Comparison of ENCODE assay signal across 13 cellular contexts in the genomic region with DNA sequence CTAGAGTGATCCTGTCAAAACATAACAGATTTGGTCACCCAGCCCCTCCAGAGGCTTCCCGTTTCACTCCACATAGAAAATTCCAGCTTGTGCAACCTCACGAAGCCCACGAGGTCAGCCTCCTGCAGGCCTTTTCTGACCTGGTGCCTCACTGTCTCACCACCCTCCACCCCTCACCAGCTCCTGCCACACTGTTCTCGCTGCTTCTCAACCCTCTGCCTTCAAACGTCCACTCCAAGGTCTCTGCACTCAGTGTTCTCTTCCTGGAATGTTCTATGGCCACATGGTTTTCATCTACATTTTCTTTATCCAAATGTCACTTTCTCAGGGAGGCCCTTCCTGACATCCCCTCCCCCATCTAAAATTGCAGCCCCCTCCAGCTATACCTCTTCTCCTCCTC.
DNase-seq lines count a peak whose midpoint lies in the region; ATAC-seq and TF ChIP-seq lines count a peak whose summit lies in the region.
"Had no signal": no experiment of that assay in that cellular context is flagged by ENCODE, and none has a peak within 500 bp of the region (broad histone marks: within the 10 kb centered on the region; RNA-seq: fewer than 3 reads in every experiment).

No MANE protein-coding gene starts in this region.

- peak overlapping the region; percentile 28; the same call in 1 of the 2 replicates for H3K27ac ChIP-seq in BLaER1
- no peak overlapping the region for H3K27ac ChIP-seq in CD4-positive, alpha-beta T cell (ENCODE audit: low read depth, low read length)
- H3K27ac ChIP-seq: cardiac muscle cell, foreskin keratinocyte, suprapubic skin had no signal

- no peaks in the 10 kb centered on the region for H3K27me3 Mint-ChIP-seq in CD4-positive, alpha-beta T cell
- no peaks in the 10 kb centered on the region for H3K27me3 Mint-ChIP-seq in activated naive CD8-positive, alpha-beta T cell
- no peaks in the 10 kb centered on the region for H3K27me3 Mint-ChIP-seq in natural killer cell (ENCODE audit: low read depth in 2 of 2)

- peak overlapping the region; percentile 72 for H3K4me3 Mint-ChIP-seq in CD4-positive, alpha-beta T cell
- H3K4me3 Mint-ChIP-seq in activated naive CD8-positive, alpha-beta T cell: peak overlapping the region; percentile 68
- H3K4me3 Mint-ChIP-seq in natural killer cell: peak overlapping the region; percentile 82

- H3K36me3 ChIP-seq in BLaER1: peaks cover 25% of the 10 kb centered on the region
- H3K36me3 ChIP-seq: cardiac muscle cell had no signal

- H3K9me3 Mint-ChIP-seq in CD4-positive, alpha-beta T cell: peaks cover 3% of the 10 kb centered on the region
- no peaks in the 10 kb centered on the region for H3K9me3 Mint-ChIP-seq in activated naive CD8-positive, alpha-beta T cell (ENCODE audit: low read depth)
- H3K9me3 Mint-ChIP-seq in natural killer cell: peaks cover 0 to 2% of the 10 kb centered on the region in 2 donors

- intact Hi-C loops in CD4-positive, alpha-beta T cell (cut with DNase I, micrococcal nuclease): no loop called here
- intact Hi-C loops in natural killer cell (cut with micrococcal nuclease) (loop anchor here (10.0 kb wide), 1 partner anchor 264 kb away; no protein-coding TSS in a partner anchor), lower leg skin (cut with DNase I; ENCODE audit: low total_unique reads) (no loop called here)

- H3K4me1 ChIP-seq in BLaER1: peaks cover 64% of the 10 kb centered on the region

- no peak overlapping the region for H3K4me3 ChIP-seq in BLaER1
- H3K4me3 ChIP-seq in lower leg skin (ENCODE audit: low read depth, poor library complexity, severe bottlenecking): no peak overlapping the region
- H3K4me3 ChIP-seq: cardiac muscle cell, suprapubic skin had no signal

- no peaks in the 10 kb centered on the region for H3K27me3 ChIP-seq in BLaER1
- H3K27me3 ChIP-seq in CD4-positive, alpha-beta T cell (ENCODE audit: control insufficient read depth, insufficient read depth, low read length): no peaks in the 10 kb centered on the region
- H3K27me3 ChIP-seq: cardiac muscle cell, foreskin keratinocyte, suprapubic skin had no signal

- H3K36me3 Mint-ChIP-seq in CD4-positive, alpha-beta T cell (ENCODE audit: low read depth): peaks cover 49% of the 10 kb centered on the region
- H3K36me3 Mint-ChIP-seq in activated naive CD8-positive, alpha-beta T cell: peaks cover 16% of the 10 kb centered on the region
- peaks cover 7% of the 10 kb centered on the region for H3K36me3 Mint-ChIP-seq in natural killer cell

- no peaks in the 10 kb centered on the region; the same call in 1 of the 2 replicates for H3K9me3 ChIP-seq in BLaER1
- H3K9me3 ChIP-seq in CD4-positive, alpha-beta T cell (ENCODE audit: control insufficient read depth, low read length): no peaks in the 10 kb centered on the region
- H3K9me3 ChIP-seq: suprapubic skin had no signal

- no peak overlapping the region; the same call in 1 of the 2 replicates for H3K9ac ChIP-seq in BLaER1

- no peak for ATAC-seq in CD4-positive, alpha-beta T cell (ENCODE audit: poor library complexity)
- no peak for ATAC-seq in natural killer cell
- ATAC-seq: HCT116 had no signal

- H3K4me2 ChIP-seq in BLaER1: peak overlapping the region; percentile 76

- no peak for DNase-seq in CD4-positive, alpha-beta T cell
- DNase-seq in natural killer cell: no peak
- no peak for DNase-seq in iPS-NIHi11 (ENCODE audit: low spot score)
- no peak for DNase-seq in MV-4-11 (lab: John Stamatoyannopoulos, UW)
- DNase-seq in lower leg skin (ENCODE audit: low spot score in 2 of 2): no peak
- DNase-seq: NCI-H1417, NCI-H524 had no signal

- TF ChIP-seq POLR2A in lower leg skin (IDR thresholded peaks at IDR 0.05): no peak

- peak overlapping the region; percentile 84 for H3K27ac Mint-ChIP-seq in CD4-positive, alpha-beta T cell
- peak overlapping the region; percentile 96 for H3K27ac Mint-ChIP-seq in activated naive CD8-positive, alpha-beta T cell
- H3K27ac Mint-ChIP-seq in natural killer cell: peak overlapping the region; percentile 98

- CTCF ChIA-PET in CD4-positive, alpha-beta T cell (lab: Charles Lee): interaction anchor here (0.7 kb wide), 1 partner anchor 34 kb away, joined by 3 read pairs; no protein-coding TSS in a partner anchor

- H4K20me1 ChIP-seq in BLaER1: no peaks in the 10 kb centered on the region

- 73 to 75% methylated on average over 5 of the region's 5 CpGs for WGBS in lower leg skin, 2 donors

- no peak for TF ChIP-seq CTCF in CD4-positive, alpha-beta T cell (IDR thresholded peaks at IDR 0.05)
- TF ChIP-seq CTCF in natural killer cell (IDR thresholded peaks at IDR 0.05) (no peak), lower leg skin (IDR thresholded peaks at IDR 0.05) (no peak)

- POLR2A ChIA-PET in CD4-positive, alpha-beta T cell (lab: Charles Lee): interaction anchor here (0.8 to 2.6 kb wide), 6 partner anchors 8 to 180 kb away, joined by 3 to 10 read pairs (median 4); no protein-coding TSS in a partner anchor

- peaks cover 82% of the 10 kb centered on the region for H3K4me1 Mint-ChIP-seq in CD4-positive, alpha-beta T cell (ENCODE audit: low read depth)
- H3K4me1 Mint-ChIP-seq in activated naive CD8-positive, alpha-beta T cell (ENCODE audit: low read depth): peaks cover 91% of the 10 kb centered on the region
- peaks cover 88 to 92% of the 10 kb centered on the region in 2 donors for H3K4me1 Mint-ChIP-seq in natural killer cell
